1 cellular context compared by ENCODE assay signal in the genomic region with DNA sequence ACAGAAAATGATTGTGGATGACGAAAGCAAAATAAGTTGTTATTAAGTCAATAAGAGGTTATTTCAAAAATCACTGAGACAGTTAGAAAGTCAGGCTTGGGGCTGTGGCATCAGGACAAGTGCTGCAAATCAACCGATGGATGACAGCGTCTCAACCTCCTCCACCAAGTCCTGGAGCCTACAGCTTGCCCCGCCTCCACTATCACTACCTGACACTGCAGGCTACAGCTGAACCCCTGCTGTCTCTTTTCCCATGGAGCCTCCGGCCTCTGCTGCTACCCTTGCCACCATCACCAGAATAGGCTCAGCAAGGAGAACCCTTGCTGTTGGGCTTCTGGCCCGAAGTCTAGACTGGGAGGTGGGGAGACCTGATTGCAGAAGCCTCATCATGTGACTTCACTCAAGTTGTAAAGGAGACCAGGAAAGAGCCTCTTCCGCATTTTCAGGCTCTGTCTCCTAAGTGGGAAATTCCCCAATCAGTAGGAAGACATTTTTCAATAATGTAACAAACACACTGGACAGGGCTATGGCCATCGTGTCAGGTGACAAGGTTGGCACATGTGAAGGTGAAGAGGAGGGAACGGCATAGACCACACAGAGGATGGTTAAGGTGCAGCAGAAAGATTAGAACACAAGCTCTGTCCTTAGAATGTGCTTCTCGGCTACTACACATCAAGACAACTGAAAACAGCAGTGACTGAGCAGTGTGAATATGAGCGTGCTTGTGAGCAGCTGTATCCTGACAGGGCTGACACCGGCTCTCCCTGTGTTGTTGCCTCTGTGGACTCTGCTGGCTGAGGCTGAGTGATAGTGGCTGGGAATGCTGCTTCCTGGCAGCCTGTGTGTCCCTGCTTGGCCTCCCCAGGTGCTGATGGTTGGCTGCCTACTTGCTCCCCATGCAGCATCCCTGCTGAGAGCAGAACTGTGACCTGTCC.
TF ChIP-seq lines count a peak whose summit lies in the region.

No MANE protein-coding gene starts in this region.

TF ChIP-seq in H1, 55 proteins besides CTCF, POLR2A, EP300 and RAD21:
- TF ChIP-seq ZNF274 (IDR thresholded peaks at IDR 0.05; ENCODE audit: borderline replicate concordance, extremely low read depth, low read length), result no peak
- TF ChIP-seq NRF1 (IDR thresholded peaks at IDR 0.05; ENCODE audit: low read depth, low read length), result no peak
- TF ChIP-seq, protein P1, sequence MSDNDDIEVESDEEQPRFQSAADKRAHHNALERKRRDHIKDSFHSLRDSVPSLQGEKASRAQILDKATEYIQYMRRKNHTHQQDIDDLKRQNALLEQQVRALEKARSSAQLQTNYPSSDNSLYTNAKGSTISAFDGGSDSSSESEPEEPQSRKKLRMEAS (IDR thresholded peaks at IDR 0.05), result no peak
- no peak for TF ChIP-seq BRCA1 (IDR thresholded peaks at IDR 0.05; ENCODE audit: low read depth, low read length)
- no peak for TF ChIP-seq FOSL1 (IDR thresholded peaks at IDR 0.05; ENCODE audit: insufficient read depth, low read depth, low read length)
- no peak for TF ChIP-seq KDM1A (IDR thresholded peaks at IDR 0.05; ENCODE audit: borderline replicate concordance, low read length)
- TF ChIP-seq TAF1 (IDR thresholded peaks at IDR 0.05; ENCODE audit: low read depth, low read length), result no peak
- TF ChIP-seq EZH2 (IDR thresholded peaks at IDR 0.05; ENCODE audit: low read depth, low read length, severe bottlenecking), result no peak
- TF ChIP-seq CHD1 (IDR thresholded peaks at IDR 0.05; ENCODE audit: low read depth, low read length), result no peak
- TF ChIP-seq GABPA (IDR thresholded peaks at IDR 0.05; ENCODE audit: borderline replicate concordance, insufficient read depth, low read length), result no peak
- TF ChIP-seq BCL11A (IDR thresholded peaks at IDR 0.05; ENCODE audit: low read depth in 2 of 2, low read length in 2 of 2), result no peak
- TF ChIP-seq CHD2 (IDR thresholded peaks at IDR 0.05; ENCODE audit: low read length), result no peak
- no peak for TF ChIP-seq GTF2F1 (IDR thresholded peaks at IDR 0.05; ENCODE audit: borderline replicate concordance, low read depth, low read length)
- no peak for TF ChIP-seq SP4 (IDR thresholded peaks at IDR 0.05; ENCODE audit: low read length)
- no peak for TF ChIP-seq RNF2 (IDR thresholded peaks at IDR 0.05; ENCODE audit: borderline replicate concordance, low read depth, low read length, missing control alignments, poor library complexity, severe bottlenecking)
- no peak for TF ChIP-seq TCF12 (IDR thresholded peaks at IDR 0.05; ENCODE audit: low read depth, low read length)
- TF ChIP-seq RBBP5 (IDR thresholded peaks at IDR 0.05; ENCODE audit: borderline replicate concordance, low read depth, low read length), result no peak
- TF ChIP-seq CEBPB (IDR thresholded peaks at IDR 0.05; ENCODE audit: low read depth, low read length), result no peak
- TF ChIP-seq SRF (IDR thresholded peaks at IDR 0.05; ENCODE audit: low read depth, low read length), result no peak
